In genomic region chr21:31282095-31282709, GRCh38 we compare ENCODE assay signal across 9 cellular contexts.
DNase-seq lines count a peak whose midpoint lies in the region; ATAC-seq and TF ChIP-seq lines count a peak whose summit lies in the region.
"Had no signal": no experiment of that assay in that cellular context is flagged by ENCODE, and none has a peak within 500 bp of the region (broad histone marks: within the 10 kb centered on the region; RNA-seq: fewer than 3 reads in every experiment).

No MANE protein-coding gene starts in this region.

- no peaks in the 10 kb centered on the region for H3K27me3 Mint-ChIP-seq in CD4-positive, alpha-beta memory T cell
- no peaks in the 10 kb centered on the region for H3K27me3 Mint-ChIP-seq in neural crest cell (ENCODE audit: low read depth)
- no peaks in the 10 kb centered on the region for H3K27me3 Mint-ChIP-seq in stimulated activated memory B cell treated with anti-CD40 and anti-IgM and Interleukin-4, amounts not matched to agents 10 μg/mL and 1 μg/mL and 100 μg/mL, for 72 hours
- H3K27me3 Mint-ChIP-seq in effector memory CD8-positive, alpha-beta T cell, result no peaks in the 10 kb centered on the region

- peaks cover 13% of the 10 kb centered on the region for H3K4me1 ChIP-seq in CD4-positive, alpha-beta memory T cell (ENCODE audit: insufficient read depth, low read length)
- no peaks in the 10 kb centered on the region for H3K4me1 ChIP-seq in Panc1 (ENCODE audit: control insufficient read depth, insufficient read depth, low read length)
- H3K4me1 ChIP-seq: psoas muscle had no signal

- no peak overlapping the region for H3K27ac ChIP-seq in CD4-positive, alpha-beta memory T cell (ENCODE audit: low read depth, low read length)
- no peak overlapping the region for H3K27ac ChIP-seq in Panc1 (ENCODE audit: low read length)
- H3K27ac ChIP-seq: psoas muscle had no signal

- no TSS peak for BruUV-seq in Panc1 (replicated peaks; lab: Mats Ljungman, UMichigan)

- ATAC-seq in Panc1, result no peak
- ATAC-seq in esophagus mucosa, result peak; percentile 59
- no peak for ATAC-seq in stimulated activated memory B cell treated with anti-CD40 and anti-IgM and Interleukin-4, amounts not matched to agents 10 μg/mL and 1 μg/mL and 100 μg/mL, for 72 hours
- no peak for ATAC-seq in GM18867 (IDR thresholded peaks at IDR 0.05; ENCODE audit: unreplicated experiment)
- no peak for ATAC-seq in effector memory CD8-positive, alpha-beta T cell (replicated peaks)

- intact Hi-C loops in CD4-positive, alpha-beta memory T cell (cut with micrococcal nuclease), result no loop called here
- intact Hi-C loops in Panc1 (cut with micrococcal nuclease; ENCODE audit: unreplicated experiment), result no loop called here

- no peaks in the 10 kb centered on the region for H3K9me3 ChIP-seq in CD4-positive, alpha-beta memory T cell (ENCODE audit: control insufficient read depth in 1 of 2, low read length in 2 of 2)
- H3K9me3 ChIP-seq in Panc1 (ENCODE audit: control insufficient read depth, insufficient read depth, low read depth, low read length), result no peaks in the 10 kb centered on the region
- H3K9me3 ChIP-seq: psoas muscle had no signal

- H3K4me3 ChIP-seq in CD4-positive, alpha-beta memory T cell (ENCODE audit: low read length in 2 of 2), result no peak overlapping the region
- no peak overlapping the region for H3K4me3 ChIP-seq in Panc1 (ENCODE audit: low read depth in 2 of 2, low read length in 2 of 2)
- H3K4me3 ChIP-seq: psoas muscle had no signal

- DNase-seq in CD4-positive, alpha-beta memory T cell, result no peak
- peak; percentile 18 for DNase-seq in Panc1 (ENCODE audit: low read depth, low spot score)
- DNase-seq in neural crest cell (ENCODE audit: low read depth, low spot score), result no peak
- DNase-seq in NCI-H748 (lab: John Stamatoyannopoulos, UW; ENCODE audit: unreplicated experiment), result no peak
- no peak for DNase-seq in effector memory CD8-positive, alpha-beta T cell

- POLR2A ChIA-PET in CD4-positive, alpha-beta memory T cell (lab: Charles Lee; ENCODE audit: partially characterized antibody), result interaction anchor here (1.0 to 1.3 kb wide), 2 partner anchors 9 to 277 kb away, joined by 3 to 7 read pairs; no protein-coding TSS in a partner anchor
- POLR2A ChIA-PET in Panc1 (lab: Charles Lee), result no interaction called here

- TF ChIP-seq CTCF in Panc1 (IDR thresholded peaks at IDR 0.05) (no peak), neural crest cell (conservative IDR thresholded peaks at IDR 0.05) (no peak)

- H3K36me3 Mint-ChIP-seq in CD4-positive, alpha-beta memory T cell, result peaks cover 0 to 2% of the 10 kb centered on the region in 2 donors
- H3K36me3 Mint-ChIP-seq in neural crest cell (ENCODE audit: low read depth), result peaks cover 4% of the 10 kb centered on the region
- H3K36me3 Mint-ChIP-seq in stimulated activated memory B cell treated with anti-CD40 and anti-IgM and Interleukin-4, amounts not matched to agents 10 μg/mL and 1 μg/mL and 100 μg/mL, for 72 hours, result no peaks in the 10 kb centered on the region
- H3K36me3 Mint-ChIP-seq in effector memory CD8-positive, alpha-beta T cell (ENCODE audit: insufficient read depth), result peaks cover 4% of the 10 kb centered on the region

- no peaks in the 10 kb centered on the region for H3K27me3 ChIP-seq in CD4-positive, alpha-beta memory T cell (ENCODE audit: insufficient read depth, low read length)
- H3K27me3 ChIP-seq in Panc1 (ENCODE audit: control insufficient read depth, insufficient read depth, low read length), result no peaks in the 10 kb centered on the region

- H3K4me3 Mint-ChIP-seq in CD4-positive, alpha-beta memory T cell, result peak overlapping the region in 6 of 8 donors; percentile 18 to 59 (median 32)
- no peak overlapping the region for H3K4me3 Mint-ChIP-seq in neural crest cell
- no peak overlapping the region for H3K4me3 Mint-ChIP-seq in stimulated activated memory B cell treated with anti-CD40 and anti-IgM and Interleukin-4, amounts not matched to agents 10 μg/mL and 1 μg/mL and 100 μg/mL, for 72 hours
- no peak overlapping the region for H3K4me3 Mint-ChIP-seq in effector memory CD8-positive, alpha-beta T cell

- CTCF ChIA-PET in CD4-positive, alpha-beta memory T cell (lab: Charles Lee; ENCODE audit: partially characterized antibody), result no interaction called here
- CTCF ChIA-PET in Panc1 (lab: Charles Lee), result no interaction called here

- peak overlapping the region in 5 of 7 donors; percentile 14 to 81 (median 70) for H3K27ac Mint-ChIP-seq in CD4-positive, alpha-beta memory T cell
- peak overlapping the region; percentile 70 for H3K27ac Mint-ChIP-seq in neural crest cell (ENCODE audit: unreplicated experiment)
- H3K27ac Mint-ChIP-seq in stimulated activated memory B cell treated with anti-CD40 and anti-IgM and Interleukin-4, amounts not matched to agents 10 μg/mL and 1 μg/mL and 100 μg/mL, for 72 hours, result no peak overlapping the region
- peak overlapping the region in 1 of 2 donors; percentile 80 for H3K27ac Mint-ChIP-seq in effector memory CD8-positive, alpha-beta T cell

- peaks cover 0 to 4% (median under 1%) of the 10 kb centered on the region in 8 donors for H3K9me3 Mint-ChIP-seq in CD4-positive, alpha-beta memory T cell
- H3K9me3 Mint-ChIP-seq in neural crest cell, result peaks cover 4% of the 10 kb centered on the region
- peaks cover 4% of the 10 kb centered on the region for H3K9me3 Mint-ChIP-seq in stimulated activated memory B cell treated with anti-CD40 and anti-IgM and Interleukin-4, amounts not matched to agents 10 μg/mL and 1 μg/mL and 100 μg/mL, for 72 hours
- H3K9me3 Mint-ChIP-seq in effector memory CD8-positive, alpha-beta T cell, result peaks cover 1 to 2% of the 10 kb centered on the region in 2 donors

- no peaks in the 10 kb centered on the region for H3K36me3 ChIP-seq in CD4-positive, alpha-beta memory T cell (ENCODE audit: insufficient read depth, low read length)
- H3K36me3 ChIP-seq in Panc1 (ENCODE audit: control insufficient read depth, insufficient read depth, low read length), result no peaks in the 10 kb centered on the region

- in situ Hi-C loops in Panc1 (cut with HindIII; ENCODE audit: low pct_unique_long_range_greater_than_20kb, low sequenced_read_pairs), result no loop called here

- H3K4me1 Mint-ChIP-seq in CD4-positive, alpha-beta memory T cell, result peaks cover 18 to 39% (median 27%) of the 10 kb centered on the region in 4 donors
- no peaks in the 10 kb centered on the region for H3K4me1 Mint-ChIP-seq in neural crest cell
- H3K4me1 Mint-ChIP-seq in stimulated activated memory B cell treated with anti-CD40 and anti-IgM and Interleukin-4, amounts not matched to agents 10 μg/mL and 1 μg/mL and 100 μg/mL, for 72 hours, result no peaks in the 10 kb centered on the region
- peaks cover 0 to 10% of the 10 kb centered on the region in 2 donors for H3K4me1 Mint-ChIP-seq in effector memory CD8-positive, alpha-beta T cell (ENCODE audit: low read depth in 2 of 2)

Comparison
In these comparisons a context has a peak if more than half of its experiments do, and no peak if none do; other contexts are left out.
1. H3K4me3 Mint-ChIP-seq: peak in CD4-positive, alpha-beta memory T cell (6 of 8); none in neural crest cell (single experiment), stimulated activated memory B cell treated with anti-CD40 and anti-IgM and Interleukin-4, amounts not matched to agents 10 μg/mL and 1 μg/mL and 100 μg/mL, for 72 hours (single experiment) and effector memory CD8-positive, alpha-beta T cell (0 of 2).